1 cellular context compared by ENCODE assay signal in genomic region chr16:50497592-50497991, GRCh38.
TF ChIP-seq lines count a peak whose summit lies in the region.

No MANE protein-coding gene starts in this region.

TF ChIP-seq in IMR-90, 13 proteins besides CTCF, POLR2A, EP300 and RAD21 (continued from another document):
- TF ChIP-seq NFE2L2 (IDR thresholded peaks at IDR 0.05; ENCODE audit: low read depth, low read length): no peak
- TF ChIP-seq USF2 (IDR thresholded peaks at IDR 0.05; ENCODE audit: low read depth, low read length): no peak
- TF ChIP-seq MXI1 (IDR thresholded peaks at IDR 0.05; ENCODE audit: borderline replicate concordance, low read depth, low read length): no peak
- no peak for TF ChIP-seq RCOR1 (IDR thresholded peaks at IDR 0.05; ENCODE audit: insufficient replicate concordance, low read length)
- no peak for TF ChIP-seq SMC3 (IDR thresholded peaks at IDR 0.05; ENCODE audit: low read depth, low read length)
- TF ChIP-seq MAZ (IDR thresholded peaks at IDR 0.05; ENCODE audit: borderline replicate concordance, low read depth, low read length): no peak
- TF ChIP-seq FOS (IDR thresholded peaks at IDR 0.05; ENCODE audit: low read depth, low read length): no peak
- no peak for TF ChIP-seq BHLHE40 (IDR thresholded peaks at IDR 0.05; ENCODE audit: low read depth, low read length)
- no peak for TF ChIP-seq MAFK (IDR thresholded peaks at IDR 0.05; ENCODE audit: low read depth, low read length)
